23 cellular contexts compared by ENCODE assay signal in genomic region chr6:152459245-152459644, GRCh38.
"Had no signal": no experiment of that assay in that cellular context is flagged by ENCODE, and none has a peak within 500 bp of the region (broad histone marks: within the 10 kb centered on the region; RNA-seq: fewer than 3 reads in every experiment).

No MANE protein-coding gene starts in this region.

- H3K27ac ChIP-seq: colonic mucosa, epithelial cell of prostate, gastroesophageal sphincter, neutrophil, skin epidermis, transverse colon, WERI-Rb-1 had no signal

- H3K4me1 ChIP-seq: colonic mucosa, gastroesophageal sphincter, transverse colon had no signal

- H3K9me3 ChIP-seq: colonic mucosa, gastroesophageal sphincter, neutrophil, pancreas, transverse colon had no signal

- H3K36me3 ChIP-seq: colonic mucosa, pancreas, transverse colon, WERI-Rb-1 had no signal

- DNase-seq: activated CD4-positive, alpha-beta T cell treated with anti-CD3 and anti-CD28 coated beads, Interleukin-2, amount 10 ng/mL, durations not matched to agents 7 days and 5 days; activated CD4-positive, CD25-positive, alpha-beta regulatory T cell treated with anti-CD3 and anti-CD28 coated beads, Interleukin-2, amount 50 U/mL, for 72 hours; activated CD8-positive, alpha-beta memory T cell treated with anti-CD3 and anti-CD28 coated beads, Interleukin-2, amount 10 ng/mL, durations not matched to agents 7 days and 5 days; activated CD8-positive, alpha-beta T cell treated with anti-CD3 and anti-CD28 coated beads for 36 hours; activated effector memory CD4-positive, alpha-beta T cell treated with anti-CD3 and anti-CD28 coated beads, Interleukin-2, amount 50 U/mL, for 16 hours; activated naive CD4-positive, alpha-beta T cell treated with anti-CD3 and anti-CD28 coated beads, Interleukin-2, amount 10 ng/mL, durations not matched to agents 7 days and 5 days; activated T-cell treated with anti-CD3 and anti-CD28 coated beads for 4 hours; colonic mucosa; endodermal cell; left ventricle myocardium superior; mammary epithelial cell; pancreas; right cardiac atrium; stimulated activated CD4-positive, alpha-beta T cell treated with anti-CD3 and anti-CD28 coated beads, Interleukin-2, amount 100 ng/mL, for 24 hours; stimulated activated CD8-positive, alpha-beta memory T cell treated with anti-CD3 and anti-CD28 coated beads, Interleukin-4, amount 100 ng/mL, for 48 hours; stimulated activated naive B cell treated with anti-CD40 and anti-IgM and Interleukin-4, amounts not matched to agents 10 μg/mL and 1 μg/mL and 100 μg/mL, for 72 hours; transverse colon; WERI-Rb-1 had no signal

- H3K27me3 ChIP-seq: colonic mucosa, gastroesophageal sphincter, neutrophil, pancreas, transverse colon had no signal

- H3K4me3 ChIP-seq: colonic mucosa, gastroesophageal sphincter, pancreas, skin epidermis, transverse colon had no signal

- ATAC-seq: activated CD8-positive, alpha-beta memory T cell treated with anti-CD3 and anti-CD28 coated beads, Interleukin-2, amount 10 ng/mL, durations not matched to agents 7 days and 5 days; activated CD8-positive, alpha-beta T cell treated with anti-CD3 and anti-CD28 coated beads for 36 hours; gastroesophageal sphincter; left ventricle myocardium superior; natural killer cell treated with Interleukin-12 subunit alpha and Interleukin-12 subunit beta and Interleukin-15 and Interleukin-18, amount 100 ng/mL, for 72 hours; right cardiac atrium; stimulated activated naive B cell treated with anti-CD40 and anti-IgM and Interleukin-4, amounts not matched to agents 10 μg/mL and 1 μg/mL and 100 μg/mL, for 72 hours had no signal
